In genomic region chr1:145607833-145608733, GRCh38 we compare ENCODE assay signal across 8 cellular contexts. TPM values are rescaled to one million over a fixed set of nuclear protein-coding genes. Genes with fewer than 3 reads are reported as not detected.
DNase-seq lines count a peak whose midpoint lies in the region; ATAC-seq and TF ChIP-seq lines count a peak whose summit lies in the region.
"Not testable (repeated sequence)": the region's sequence is repeated elsewhere in the genome, so short reads cannot be mapped to it uniquely, and the experiment has no call there.

Gene GPR89A (plus strand): TSS chr1:145607988. CDS start chr1:145608134, 146 bp downstream.

- DNase-seq in GM04504 (ENCODE audit: low read depth) (peak; percentile 78), NCI-H1048 (lab: John Stamatoyannopoulos, UW) (peak; percentile 89), glomerular visceral epithelial cell (ENCODE audit: extremely low spot score) (peak; percentile 92), omental fat pad (ENCODE audit: low spot score) (peak; percentile 86), testis (peak; percentile 98)

- H3K27me3 Mint-ChIP-seq in activated naive CD4-positive, alpha-beta T cell treated with anti-CD3 and anti-CD28 coated beads, Interleukin-2, amount 50 U/mL, for 24 hours: not testable (repeated sequence)

- not testable (repeated sequence) for TF ChIP-seq CTCF in omental fat pad (IDR thresholded peaks at IDR 0.05); testis (IDR thresholded peaks at IDR 0.05)

- H3K4me1 Mint-ChIP-seq in activated naive CD4-positive, alpha-beta T cell treated with anti-CD3 and anti-CD28 coated beads, Interleukin-2, amount 50 U/mL, for 24 hours: peaks cover 37% of the 10 kb centered on the region

- not testable (repeated sequence) for H3K36me3 ChIP-seq in testis (ENCODE audit: low read depth, missing control alignments)

- WGBS in testis, 2 donors: 0 to 1% methylated on average over 1 to 41 of the region's 71 CpGs

- peak; percentile 92 for ATAC-seq in HG02571 (IDR thresholded peaks at IDR 0.05; ENCODE audit: unreplicated experiment)
- ATAC-seq in SK-N-SH treated with all-trans-retinoic acid at 6 μM for 48 hours: peak; percentile 98
- peak; percentile 99 for ATAC-seq in omental fat pad (ENCODE audit: low FRiP score)

- not testable (repeated sequence) for H3K27me3 ChIP-seq in testis

- not testable (repeated sequence) for H3K36me3 Mint-ChIP-seq in activated naive CD4-positive, alpha-beta T cell treated with anti-CD3 and anti-CD28 coated beads, Interleukin-2, amount 50 U/mL, for 24 hours

- H3K4me3 Mint-ChIP-seq in activated naive CD4-positive, alpha-beta T cell treated with anti-CD3 and anti-CD28 coated beads, Interleukin-2, amount 50 U/mL, for 24 hours: peak within 1 kb of the TSS; percentile 89

- intact Hi-C loops in testis (cut with DNase I; ENCODE audit: low total_unique reads): not testable (repeated sequence)

- H3K27ac Mint-ChIP-seq in activated naive CD4-positive, alpha-beta T cell treated with anti-CD3 and anti-CD28 coated beads, Interleukin-2, amount 50 U/mL, for 24 hours: peak within 1 kb of the TSS; percentile 84

- H3K9me3 Mint-ChIP-seq in activated naive CD4-positive, alpha-beta T cell treated with anti-CD3 and anti-CD28 coated beads, Interleukin-2, amount 50 U/mL, for 24 hours: not testable (repeated sequence)

- H3K4me1 ChIP-seq in testis: not testable (repeated sequence)

- H3K9me3 ChIP-seq in testis: not testable (repeated sequence)

- peak; percentile 37 for TF ChIP-seq POLR2A in testis (IDR thresholded peaks at IDR 0.05)

- peak within 1 kb of the TSS; percentile 79 to 88 for H3K27ac ChIP-seq in testis

- H3K4me3 ChIP-seq in testis: peak within 1 kb of the TSS; percentile 90 to 91

RNA-seq across cellular contexts. Expression of gene GPR89A, which starts in this region (rescaled TPM):
- total RNA-seq in omental fat pad: 10 to 100 TPM; 27.1 to 44.1 (median 28.2) TPM
- 10 to 100 TPM; 41.1 to 48.3 TPM for total RNA-seq in testis
- 35.6 TPM for polyA plus RNA-seq in testis (ENCODE audit: insufficient read depth, low read depth, low replicate concordance)

Comparison
In these comparisons a context has a peak if more than half of its experiments do, and no peak if none do; other contexts are left out.
1. Peak in every context shown above with its lines: DNase-seq, ATAC-seq, H3K4me3 ChIP-seq and H3K27ac ChIP-seq.